ENCODE assay signal across 27 cellular contexts in the genomic region with DNA sequence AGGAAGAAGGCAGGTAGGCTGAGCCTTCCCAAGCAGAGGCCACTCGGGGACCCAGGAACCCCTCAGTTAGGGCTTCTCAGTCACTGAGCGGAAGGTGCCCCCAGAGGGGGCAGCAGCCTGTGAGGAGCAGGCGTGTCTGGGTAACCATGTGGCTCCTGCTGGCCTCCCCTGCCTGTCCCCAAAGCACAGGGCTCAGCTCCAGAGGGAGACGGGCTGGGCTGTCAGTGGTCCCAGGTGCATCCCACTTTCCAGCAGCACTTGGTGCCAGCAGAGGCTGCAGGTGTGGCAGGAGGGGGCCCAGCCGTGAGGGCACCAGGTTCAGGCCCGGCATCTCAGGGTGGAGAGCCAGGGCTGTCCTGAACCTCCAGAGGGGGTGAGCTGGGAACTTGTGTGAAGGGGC. TPM values are rescaled to one million over a fixed set of nuclear protein-coding genes. Genes with fewer than 3 reads are reported as not detected.
"Had no signal": no experiment of that assay in that cellular context is flagged by ENCODE, and none has a peak within 500 bp of the region (broad histone marks: within the 10 kb centered on the region; RNA-seq: fewer than 3 reads in every experiment).

No MANE protein-coding gene starts in this region.

- H3K27me3 Mint-ChIP-seq: activated CD8-positive, alpha-beta T cell treated with anti-CD3 and anti-CD28 coated beads for 36 hours; brain; naive thymus-derived CD4-positive, alpha-beta T cell; stimulated activated memory B cell treated with anti-CD40 and anti-IgM and Interleukin-4, amounts not matched to agents 10 μg/mL and 1 μg/mL and 100 μg/mL, for 72 hours; T-helper 17 cell had no signal

- H3K9me3 Mint-ChIP-seq: activated CD8-positive, alpha-beta T cell treated with anti-CD3 and anti-CD28 coated beads for 36 hours; activated T-cell treated with anti-CD3 and anti-CD28 coated beads, Interleukin-2, amount 50 U/mL, for 4 hours; neural crest cell; stimulated activated memory B cell treated with anti-CD40 and anti-IgM and Interleukin-4, amounts not matched to agents 10 μg/mL and 1 μg/mL and 100 μg/mL, for 72 hours had no signal

- H3K4me3 Mint-ChIP-seq: activated CD8-positive, alpha-beta T cell treated with anti-CD3 and anti-CD28 coated beads for 36 hours; activated T-cell treated with anti-CD3 and anti-CD28 coated beads, Interleukin-2, amount 50 U/mL, for 4 hours; brain; dendritic cell treated with granulocyte-macrophage colony-stimulating factor and Interleukin-4, amounts not matched to agents 40 ng/mL and 50 ng/mL, for 4 days; immature natural killer cell; naive thymus-derived CD4-positive, alpha-beta T cell; neural crest cell; stimulated activated memory B cell treated with anti-CD40 and anti-IgM and Interleukin-4, amounts not matched to agents 10 μg/mL and 1 μg/mL and 100 μg/mL, for 72 hours had no signal

- H3K36me3 ChIP-seq: uterus had no signal

- H3K27ac Mint-ChIP-seq: activated CD8-positive, alpha-beta T cell treated with anti-CD3 and anti-CD28 coated beads for 36 hours; activated T-helper 2 cell treated with anti-CD3 and anti-CD28 coated beads, Interferon-gamma antibody, Interleukin-2, Interleukin-4, amounts not matched to agents 10 μg/mL and 5 μg/mL and 100 μg/mL, durations not matched to agents 14 hours and 24 hours and 36 hours; dendritic cell treated with granulocyte-macrophage colony-stimulating factor and Interleukin-4, amounts not matched to agents 40 ng/mL and 50 ng/mL, for 4 days; stimulated activated memory B cell treated with anti-CD40 and anti-IgM and Interleukin-4, amounts not matched to agents 10 μg/mL and 1 μg/mL and 100 μg/mL, for 72 hours had no signal

- H3K27me3 ChIP-seq: suprapubic skin, uterus had no signal

- ATAC-seq: activated CD8-positive, alpha-beta T cell treated with anti-CD3 and anti-CD28 coated beads for 36 hours; activated T-cell treated with anti-CD3 and anti-CD28 coated beads, Interleukin-2, amount 50 U/mL, for 4 hours; heart right ventricle; left lung; naive thymus-derived CD4-positive, alpha-beta T cell; sciatic nerve; stimulated activated memory B cell treated with anti-CD40 and anti-IgM and Interleukin-4, amounts not matched to agents 10 μg/mL and 1 μg/mL and 100 μg/mL, for 72 hours; T-helper 17 cell had no signal

- DNase-seq: activated CD4-positive, alpha-beta T cell treated with anti-CD3 and anti-CD28 coated beads for 48 hours; activated CD8-positive, alpha-beta T cell treated with anti-CD3 and anti-CD28 coated beads for 36 hours; activated naive CD4-positive, alpha-beta T cell; activated T-cell treated with anti-CD3 and anti-CD28 coated beads, Interleukin-2, amount 50 U/mL, for 4 hours; aorta; effector CD4-positive, alpha-beta T cell; erythroblast; foreskin fibroblast; heart right ventricle; immature natural killer cell; left lung; naive thymus-derived CD4-positive, alpha-beta T cell; posterior cingulate gyrus; small intestine; stimulated activated CD4-positive, alpha-beta T cell treated with anti-CD3 and anti-CD28 coated beads, Interleukin-2, amount 100 ng/mL, for 24 hours; stomach; T-helper 17 cell; trophoblast cell; uterus had no signal

- H3K4me1 Mint-ChIP-seq: brain; immature natural killer cell; naive thymus-derived CD4-positive, alpha-beta T cell; neural crest cell; stimulated activated memory B cell treated with anti-CD40 and anti-IgM and Interleukin-4, amounts not matched to agents 10 μg/mL and 1 μg/mL and 100 μg/mL, for 72 hours; T-helper 17 cell had no signal

- H3K4me3 ChIP-seq: heart right ventricle, left lung, lung, stomach, suprapubic skin, uterus had no signal

- H3K9me3 ChIP-seq: suprapubic skin, uterus had no signal

- H3K4me1 ChIP-seq: uterus had no signal

- H3K27ac ChIP-seq: heart right ventricle, left lung, stomach, suprapubic skin, uterus had no signal

- FAIRE-seq: small intestine had no signal

RNA-seq across cellular contexts. Expression of gene FGFR3, which starts 49.1 kb away (rescaled TPM):
- polyA plus RNA-seq: immature natural killer cell; naive thymus-derived CD4-positive, alpha-beta T cell had no signal
